ENCODE assay signal across 2 cellular contexts in the genomic region with DNA sequence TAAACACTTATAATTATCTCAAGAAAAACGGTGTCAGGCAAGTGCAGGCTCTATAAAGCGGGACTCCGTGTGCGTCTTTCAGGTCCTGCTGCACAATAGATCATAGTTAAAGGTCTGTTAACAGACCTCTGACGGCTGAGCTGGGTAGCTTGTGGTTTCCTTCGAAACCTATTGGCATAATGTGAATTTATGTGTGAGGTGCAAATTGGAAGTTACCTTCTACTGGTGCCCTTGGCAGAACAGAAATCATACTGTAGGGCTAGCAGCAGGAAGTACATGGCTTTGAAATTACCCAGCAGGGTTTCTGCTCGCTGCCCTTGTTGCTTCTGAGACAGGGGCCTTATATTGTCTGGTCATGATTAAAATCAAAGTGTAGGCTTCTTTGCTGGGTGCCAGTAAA.
TF ChIP-seq lines count a peak whose summit lies in the region.

No MANE protein-coding gene starts in this region.

TF ChIP-seq in GM23338, 12 proteins besides CTCF, POLR2A, EP300 and RAD21 (continued from another document):
- TF ChIP-seq ETS1 (IDR thresholded peaks at IDR 0.05) (no peak), POLR2AphosphoS5 (IDR thresholded peaks at IDR 0.05; ENCODE audit: low read depth) (no peak), CREB1 (CRISPR knock-in tag; IDR thresholded peaks at IDR 0.05; ENCODE audit: low read depth) (no peak), ZNF114 (CRISPR knock-in tag; IDR thresholded peaks at IDR 0.05) (no peak), JUNB (IDR thresholded peaks at IDR 0.05; ENCODE audit: unreplicated experiment) (no peak)
- TF ChIP-seq, protein P1, sequence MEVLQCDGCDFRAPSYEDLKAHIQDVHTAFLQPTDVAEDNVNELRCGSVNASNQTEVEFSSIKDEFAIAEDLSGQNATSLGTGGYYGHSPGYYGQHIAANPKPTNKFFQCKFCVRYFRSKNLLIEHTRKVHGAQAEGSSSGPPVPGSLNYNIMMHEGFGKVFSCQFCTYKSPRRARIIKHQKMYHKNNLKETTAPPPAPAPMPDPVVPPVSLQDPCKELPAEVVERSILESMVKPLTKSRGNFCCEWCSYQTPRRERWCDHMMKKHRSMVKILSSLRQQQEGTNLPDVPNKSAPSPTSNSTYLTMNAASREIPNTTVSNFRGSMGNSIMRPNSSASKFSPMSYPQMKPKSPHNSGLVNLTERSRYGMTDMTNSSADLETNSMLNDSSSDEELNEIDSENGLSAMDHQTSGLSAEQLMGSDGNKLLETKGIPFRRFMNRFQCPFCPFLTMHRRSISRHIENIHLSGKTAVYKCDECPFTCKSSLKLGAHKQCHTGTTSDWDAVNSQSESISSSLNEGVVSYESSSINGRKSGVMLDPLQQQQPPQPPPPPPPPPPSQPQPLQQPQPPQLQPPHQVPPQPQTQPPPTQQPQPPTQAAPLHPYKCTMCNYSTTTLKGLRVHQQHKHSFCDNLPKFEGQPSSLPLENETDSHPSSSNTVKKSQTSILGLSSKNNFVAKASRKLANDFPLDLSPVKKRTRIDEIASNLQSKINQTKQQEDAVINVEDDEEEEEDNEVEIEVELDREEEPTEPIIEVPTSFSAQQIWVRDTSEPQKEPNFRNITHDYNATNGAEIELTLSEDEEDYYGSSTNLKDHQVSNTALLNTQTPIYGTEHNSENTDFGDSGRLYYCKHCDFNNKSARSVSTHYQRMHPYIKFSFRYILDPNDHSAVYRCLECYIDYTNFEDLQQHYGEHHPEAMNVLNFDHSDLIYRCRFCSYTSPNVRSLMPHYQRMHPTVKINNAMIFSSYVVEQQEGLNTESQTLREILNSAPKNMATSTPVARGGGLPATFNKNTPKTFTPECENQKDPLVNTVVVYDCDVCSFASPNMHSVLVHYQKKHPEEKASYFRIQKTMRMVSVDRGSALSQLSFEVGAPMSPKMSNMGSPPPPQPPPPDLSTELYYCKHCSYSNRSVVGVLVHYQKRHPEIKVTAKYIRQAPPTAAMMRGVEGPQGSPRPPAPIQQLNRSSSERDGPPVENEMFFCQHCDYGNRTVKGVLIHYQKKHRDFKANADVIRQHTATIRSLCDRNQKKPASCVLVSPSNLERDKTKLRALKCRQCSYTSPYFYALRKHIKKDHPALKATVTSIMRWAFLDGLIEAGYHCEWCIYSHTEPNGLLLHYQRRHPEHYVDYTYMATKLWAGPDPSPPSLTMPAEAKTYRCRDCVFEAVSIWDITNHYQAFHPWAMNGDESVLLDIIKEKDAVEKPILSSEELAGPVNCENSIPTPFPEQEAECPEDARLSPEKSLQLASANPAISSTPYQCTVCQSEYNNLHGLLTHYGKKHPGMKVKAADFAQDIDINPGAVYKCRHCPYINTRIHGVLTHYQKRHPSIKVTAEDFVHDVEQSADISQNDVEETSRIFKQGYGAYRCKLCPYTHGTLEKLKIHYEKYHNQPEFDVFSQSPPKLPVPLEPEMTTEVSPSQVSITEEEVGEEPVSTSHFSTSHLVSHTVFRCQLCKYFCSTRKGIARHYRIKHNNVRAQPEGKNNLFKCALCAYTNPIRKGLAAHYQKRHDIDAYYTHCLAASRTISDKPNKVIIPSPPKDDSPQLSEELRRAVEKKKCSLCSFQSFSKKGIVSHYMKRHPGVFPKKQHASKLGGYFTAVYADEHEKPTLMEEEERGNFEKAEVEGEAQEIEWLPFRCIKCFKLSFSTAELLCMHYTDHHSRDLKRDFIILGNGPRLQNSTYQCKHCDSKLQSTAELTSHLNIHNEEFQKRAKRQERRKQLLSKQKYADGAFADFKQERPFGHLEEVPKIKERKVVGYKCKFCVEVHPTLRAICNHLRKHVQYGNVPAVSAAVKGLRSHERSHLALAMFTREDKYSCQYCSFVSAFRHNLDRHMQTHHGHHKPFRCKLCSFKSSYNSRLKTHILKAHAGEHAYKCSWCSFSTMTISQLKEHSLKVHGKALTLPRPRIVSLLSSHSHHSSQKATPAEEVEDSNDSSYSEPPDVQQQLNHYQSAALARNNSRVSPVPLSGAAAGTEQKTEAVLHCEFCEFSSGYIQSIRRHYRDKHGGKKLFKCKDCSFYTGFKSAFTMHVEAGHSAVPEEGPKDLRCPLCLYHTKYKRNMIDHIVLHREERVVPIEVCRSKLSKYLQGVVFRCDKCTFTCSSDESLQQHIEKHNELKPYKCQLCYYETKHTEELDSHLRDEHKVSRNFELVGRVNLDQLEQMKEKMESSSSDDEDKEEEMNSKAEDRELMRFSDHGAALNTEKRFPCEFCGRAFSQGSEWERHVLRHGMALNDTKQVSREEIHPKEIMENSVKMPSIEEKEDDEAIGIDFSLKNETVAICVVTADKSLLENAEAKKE (CRISPR knock-in tag; IDR thresholded peaks at IDR 0.05), result no peak
- TF ChIP-seq, protein P2, sequence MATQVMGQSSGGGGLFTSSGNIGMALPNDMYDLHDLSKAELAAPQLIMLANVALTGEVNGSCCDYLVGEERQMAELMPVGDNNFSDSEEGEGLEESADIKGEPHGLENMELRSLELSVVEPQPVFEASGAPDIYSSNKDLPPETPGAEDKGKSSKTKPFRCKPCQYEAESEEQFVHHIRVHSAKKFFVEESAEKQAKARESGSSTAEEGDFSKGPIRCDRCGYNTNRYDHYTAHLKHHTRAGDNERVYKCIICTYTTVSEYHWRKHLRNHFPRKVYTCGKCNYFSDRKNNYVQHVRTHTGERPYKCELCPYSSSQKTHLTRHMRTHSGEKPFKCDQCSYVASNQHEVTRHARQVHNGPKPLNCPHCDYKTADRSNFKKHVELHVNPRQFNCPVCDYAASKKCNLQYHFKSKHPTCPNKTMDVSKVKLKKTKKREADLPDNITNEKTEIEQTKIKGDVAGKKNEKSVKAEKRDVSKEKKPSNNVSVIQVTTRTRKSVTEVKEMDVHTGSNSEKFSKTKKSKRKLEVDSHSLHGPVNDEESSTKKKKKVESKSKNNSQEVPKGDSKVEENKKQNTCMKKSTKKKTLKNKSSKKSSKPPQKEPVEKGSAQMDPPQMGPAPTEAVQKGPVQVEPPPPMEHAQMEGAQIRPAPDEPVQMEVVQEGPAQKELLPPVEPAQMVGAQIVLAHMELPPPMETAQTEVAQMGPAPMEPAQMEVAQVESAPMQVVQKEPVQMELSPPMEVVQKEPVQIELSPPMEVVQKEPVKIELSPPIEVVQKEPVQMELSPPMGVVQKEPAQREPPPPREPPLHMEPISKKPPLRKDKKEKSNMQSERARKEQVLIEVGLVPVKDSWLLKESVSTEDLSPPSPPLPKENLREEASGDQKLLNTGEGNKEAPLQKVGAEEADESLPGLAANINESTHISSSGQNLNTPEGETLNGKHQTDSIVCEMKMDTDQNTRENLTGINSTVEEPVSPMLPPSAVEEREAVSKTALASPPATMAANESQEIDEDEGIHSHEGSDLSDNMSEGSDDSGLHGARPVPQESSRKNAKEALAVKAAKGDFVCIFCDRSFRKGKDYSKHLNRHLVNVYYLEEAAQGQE (IDR thresholded peaks at IDR 0.05; ENCODE audit: unreplicated experiment), result no peak
TF ChIP-seq in GM23338: peak in this region for 0.

TF ChIP-seq in GM12878, 131 proteins besides CTCF, POLR2A, EP300 and RAD21 (continued from another document):
- TF ChIP-seq, protein P3, sequence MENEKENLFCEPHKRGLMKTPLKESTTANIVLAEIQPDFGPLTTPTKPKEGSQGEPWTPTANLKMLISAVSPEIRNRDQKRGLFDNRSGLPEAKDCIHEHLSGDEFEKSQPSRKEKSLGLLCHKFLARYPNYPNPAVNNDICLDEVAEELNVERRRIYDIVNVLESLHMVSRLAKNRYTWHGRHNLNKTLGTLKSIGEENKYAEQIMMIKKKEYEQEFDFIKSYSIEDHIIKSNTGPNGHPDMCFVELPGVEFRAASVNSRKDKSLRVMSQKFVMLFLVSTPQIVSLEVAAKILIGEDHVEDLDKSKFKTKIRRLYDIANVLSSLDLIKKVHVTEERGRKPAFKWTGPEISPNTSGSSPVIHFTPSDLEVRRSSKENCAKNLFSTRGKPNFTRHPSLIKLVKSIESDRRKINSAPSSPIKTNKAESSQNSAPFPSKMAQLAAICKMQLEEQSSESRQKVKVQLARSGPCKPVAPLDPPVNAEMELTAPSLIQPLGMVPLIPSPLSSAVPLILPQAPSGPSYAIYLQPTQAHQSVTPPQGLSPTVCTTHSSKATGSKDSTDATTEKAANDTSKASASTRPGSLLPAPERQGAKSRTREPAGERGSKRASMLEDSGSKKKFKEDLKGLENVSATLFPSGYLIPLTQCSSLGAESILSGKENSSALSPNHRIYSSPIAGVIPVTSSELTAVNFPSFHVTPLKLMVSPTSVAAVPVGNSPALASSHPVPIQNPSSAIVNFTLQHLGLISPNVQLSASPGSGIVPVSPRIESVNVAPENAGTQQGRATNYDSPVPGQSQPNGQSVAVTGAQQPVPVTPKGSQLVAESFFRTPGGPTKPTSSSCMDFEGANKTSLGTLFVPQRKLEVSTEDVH (IDR thresholded peaks at IDR 0.05; ENCODE audit: low read depth, partially characterized antibody), result no peak
- TF ChIP-seq NRF1 (conservative IDR thresholded peaks at IDR 0.05; ENCODE audit: low read depth, low read length) (no peak), POU2F2 (IDR thresholded peaks at IDR 0.05; ENCODE audit: borderline replicate concordance, low read depth, low read length) (no peak), JUNB (IDR thresholded peaks at IDR 0.05) (no peak), ZNF217 (IDR thresholded peaks at IDR 0.05) (no peak), ZBTB4 (CRISPR knock-in tag; IDR thresholded peaks at IDR 0.05) (no peak), YBX1 (IDR thresholded peaks at IDR 0.05) (no peak), BCLAF1 (IDR thresholded peaks at IDR 0.05) (no peak)
